17 cellular contexts compared by ENCODE assay signal in genomic region chr19:40742477-40742876, GRCh38. TPM values are rescaled to one million over a fixed set of nuclear protein-coding genes. Genes with fewer than 3 reads are reported as not detected.
DNase-seq lines count a peak whose midpoint lies in the region; ATAC-seq, FAIRE-seq and TF ChIP-seq lines count a peak whose summit lies in the region.
"Had no signal": no experiment of that assay in that cellular context is flagged by ENCODE, and none has a peak within 500 bp of the region (broad histone marks: within the 10 kb centered on the region; RNA-seq: fewer than 3 reads in every experiment).

No MANE protein-coding gene starts in this region.

- intact Hi-C loops in HepG2 (cut with micrococcal nuclease; ENCODE audit: unreplicated experiment) (no loop called here), OCI-LY7 (cut with micrococcal nuclease; ENCODE audit: unreplicated experiment) (no loop called here)

- BruUV-seq in HepG2 (replicated peaks; lab: Mats Ljungman, UMichigan) (no TSS peak), OCI-LY7 (replicated peaks; lab: Mats Ljungman, UMichigan) (no TSS peak)

- no peaks in the 10 kb centered on the region for H3K27me3 ChIP-seq in HepG2 (ENCODE audit: control insufficient read depth in 1 of 2, insufficient read depth in 2 of 2, low read length in 2 of 2)
- no peaks in the 10 kb centered on the region for H3K27me3 ChIP-seq in stomach smooth muscle (ENCODE audit: control insufficient read depth in 1 of 2, insufficient read depth in 2 of 2, low read length in 2 of 2)

- H3K36me3 ChIP-seq in HepG2 (replicated peaks in 1 of 2; ENCODE audit: control insufficient read depth in 1 of 2, insufficient read depth in 2 of 2, low read length in 2 of 2) = peaks cover 1 to 19% of the 10 kb centered on the region in 2 experiments
- H3K36me3 ChIP-seq in stomach smooth muscle (ENCODE audit: control insufficient read depth in 2 of 2, insufficient read depth in 2 of 2, low read length in 2 of 2) = peaks cover 4 to 20% of the 10 kb centered on the region in 2 donors
- H3K36me3 ChIP-seq in OCI-LY7 (ENCODE audit: insufficient read depth, low read length) = peaks cover 10% of the 10 kb centered on the region; the same call in 1 of the 2 replicates

- ATAC-seq in HepG2 (no peak; the same call in 2 of the 3 replicates), GM18868 (IDR thresholded peaks at IDR 0.05; ENCODE audit: unreplicated experiment) (no peak)
- ATAC-seq: CD8-positive, alpha-beta T cell had no signal

- H3K27ac ChIP-seq in RWPE1 = peak overlapping the region; percentile 69
- H3K27ac ChIP-seq in HepG2 (ENCODE audit: extremely low read length, insufficient read depth, low read length) = no peak overlapping the region
- H3K27ac ChIP-seq in stomach smooth muscle (ENCODE audit: low read length) = peak overlapping the region; percentile 37
- no peak overlapping the region for H3K27ac ChIP-seq in OCI-LY7 (ENCODE audit: low read depth, low read length, poor library complexity, severe bottlenecking)

- H3K9ac ChIP-seq in HepG2 (ENCODE audit: insufficient read depth, low read depth, low read length) (no peak overlapping the region), stomach smooth muscle (ENCODE audit: low read length in 2 of 2) (no peak overlapping the region)

- no peak for TF ChIP-seq EP300 in HepG2 (IDR thresholded peaks at IDR 0.05; ENCODE audit: low read depth in 2 of 2, low read length in 2 of 2)
- no peak for TF ChIP-seq EP300 in HepG2 (CRISPR knock-in tag; IDR thresholded peaks at IDR 0.05; ENCODE audit: borderline replicate concordance)

- POLR2A ChIA-PET in RWPE1 (lab: Yijun Ruan, JAX; ENCODE audit: low non-redundant PET) (interaction anchor here (0.9 kb wide), 1 partner anchor 8 kb away, joined by 3 read pairs; the partner anchor contains the start of gene ACTMAP), HepG2 (lab: Yijun Ruan, JAX) (interaction anchor here (0.8 to 2.3 kb wide), 6 partner anchors 8 to 56 kb away, joined by 3 to 8 read pairs (median 4); partner anchors contain the start of genes ACTMAP, COQ8B, EGLN2 and ITPKC), OCI-LY7 (lab: Charles Lee) (no interaction called here)

- FAIRE-seq in HepG2 (lab: Jason Lieb, UNC) = no peak
- FAIRE-seq: H1 had no signal

- no peaks in the 10 kb centered on the region for H3K9me2 ChIP-seq in OCI-LY7 (ENCODE audit: insufficient read depth, low read length)

- H3K4me3 ChIP-seq in HepG2 (replicated peaks in 1 of 3; ENCODE audit: insufficient read depth in 1 of 3, low read depth in 2 of 3, low read length in 3 of 3) (no peak overlapping the region), stomach smooth muscle (ENCODE audit: low read length in 2 of 2) (no peak overlapping the region), OCI-LY7 (ENCODE audit: low read depth, low read length, poor library complexity, severe bottlenecking) (no peak overlapping the region)

- TF ChIP-seq RAD21 in HepG2 (CRISPR knock-in tag; IDR thresholded peaks at IDR 0.05) = no peak

- no peak overlapping the region for H2AFZ ChIP-seq in HepG2 (ENCODE audit: low read length)
- H2AFZ ChIP-seq in OCI-LY7 (ENCODE audit: low read length) = no peak overlapping the region

- H3K79me2 ChIP-seq in HepG2 (ENCODE audit: insufficient read depth, low read length) (no peaks in the 10 kb centered on the region), OCI-LY7 (ENCODE audit: insufficient read depth, low read depth, low read length) (no peaks in the 10 kb centered on the region; the same call in 1 of the 2 replicates)

- H4K20me1 ChIP-seq in HepG2 (ENCODE audit: insufficient read depth, low read length) (no peaks in the 10 kb centered on the region), OCI-LY7 (ENCODE audit: insufficient read depth, low read length) (no peaks in the 10 kb centered on the region)

- no peak for TF ChIP-seq CTCF in RWPE1 (conservative IDR thresholded peaks at IDR 0.05; ENCODE audit: low read depth)
- TF ChIP-seq CTCF in HepG2 (CRISPR knock-in tag; IDR thresholded peaks at IDR 0.05) = no peak
- no peak for TF ChIP-seq CTCF in OCI-LY7 (conservative IDR thresholded peaks at IDR 0.05; ENCODE audit: low read length)

- peaks cover 23% of the 10 kb centered on the region for H3K4me1 ChIP-seq in HepG2 (ENCODE audit: insufficient read depth, low read length)
- peaks cover 15% of the 10 kb centered on the region for H3K4me1 ChIP-seq in stomach smooth muscle (ENCODE audit: control insufficient read depth, insufficient read depth, low read length)
- no peaks in the 10 kb centered on the region for H3K4me1 ChIP-seq in OCI-LY7 (ENCODE audit: insufficient read depth, low read length, poor library complexity, severe bottlenecking)

- no peaks in the 10 kb centered on the region for H3K9me3 ChIP-seq in HepG2 (ENCODE audit: low read length)
- no peaks in the 10 kb centered on the region for H3K9me3 ChIP-seq in stomach smooth muscle (ENCODE audit: control insufficient read depth in 2 of 2, low read length in 2 of 2)
- H3K9me3 ChIP-seq in OCI-LY7 (ENCODE audit: low read length) = no peaks in the 10 kb centered on the region

- DNase-seq in RWPE1 (ENCODE audit: low spot score) = no peak
- DNase-seq in HepG2 (ENCODE audit: low spot score) = no peak
- no peak for DNase-seq in OCI-LY7 (ENCODE audit: low spot score)
- no peak for DNase-seq in stimulated activated CD4-positive, alpha-beta T cell treated with anti-CD3 and anti-CD28 coated beads, Interleukin-4, amount 100 ng/mL, for 24 hours
- DNase-seq: CD8-positive, alpha-beta T cell; Karpas-422; MM.1S; NCI-H1105 treated with DMSO at 0.1 percent for 48 hours; NCI-H187 treated with DMSO at 0.1 percent for 48 hours; NCI-H446; SHP77 had no signal

- in situ Hi-C loops in HepG2 (cut with HindIII; ENCODE audit: extremely low pct_ligation_motif_present, low pct_unique_long_range_greater_than_20kb) = no loop called here

- H3K4me2 ChIP-seq in HepG2 (ENCODE audit: low read depth, low read length) (no peak overlapping the region), OCI-LY7 (ENCODE audit: low read length) (no peak overlapping the region)

- peak; percentile 11 for TF ChIP-seq POLR2A in GM15510 (IDR thresholded peaks at IDR 0.05; ENCODE audit: borderline replicate concordance, extremely low read depth, insufficient read length)
- no peak for TF ChIP-seq POLR2A in HepG2 (IDR thresholded peaks at IDR 0.05; ENCODE audit: insufficient read depth in 1 of 2, low read depth in 2 of 2, low read length in 2 of 2)

- 92% methylated on average over 9 of the region's 17 CpGs for WGBS in HepG2 (ENCODE audit: low lambda C conversion rate)

- CTCF ChIA-PET in RWPE1 (lab: Yijun Ruan, JAX) = interaction anchor here (1.1 kb wide), 1 partner anchor 45 kb away, joined by 7 read pairs; no protein-coding TSS in a partner anchor
- CTCF ChIA-PET in HepG2 (lab: Yijun Ruan, JAX; ENCODE audit: low intra/inter-chr PET ratio, low total read pairs) = no interaction called here
- CTCF ChIA-PET in OCI-LY7 (lab: Charles Lee; ENCODE audit: unreplicated experiment) = no interaction called here

RNA-seq across cellular contexts. Expression of gene ACTMAP, which starts 7.8 kb away (rescaled TPM):
- total RNA-seq in HepG2 (2016; rRNA removed; fragmentation: Illumina TruSeq; extraction: Trizol) (2.2 and 3.9 TPM in 2 replicates), OCI-LY7 (2022) (52.1 and 54.8 TPM in 2 replicates)
- 2.1 and 5.1 TPM in 2 replicates for total RNA-seq in HepG2 (2016; cell fraction: cytosol; rRNA removed; fragmentation: Illumina TruSeq; extraction: Trizol; ENCODE audit: low read depth)
- 2.2 and 3.3 TPM in 2 replicates for total RNA-seq in HepG2 (2016; cell fraction: insoluble cytoplasmic fraction; rRNA removed; fragmentation: Illumina TruSeq; extraction: Trizol)
- total RNA-seq in HepG2 (2016; cell fraction: membrane; rRNA removed; fragmentation: Illumina TruSeq; extraction: Trizol) = 4.4 and 4.8 TPM in 2 replicates
- 3.9 and 4.4 TPM in 2 replicates for total RNA-seq in HepG2 (2016; cell fraction: nucleus; rRNA removed; fragmentation: Illumina TruSeq; extraction: Trizol)
- 7.9 and 11.3 TPM in 2 replicates for polyA plus RNA-seq in HepG2 (2011; rRNA removed)
- 4.7 and 5.7 TPM in 2 replicates for polyA plus RNA-seq in HepG2 (2011; cell fraction: cytosol; rRNA removed)
- polyA plus RNA-seq in HepG2 (2011; cell fraction: nucleus; rRNA removed) = 30.8 and 31.7 TPM in 2 replicates
- 13.1 and 16.5 TPM in 2 replicates for polyA plus RNA-seq in HepG2 (2012)
- polyA plus RNA-seq in HepG2 (2016; cell fraction: cytosol; fragmentation: Illumina TruSeq; extraction: Trizol; ENCODE audit: low read depth) = 4.5 and 4.7 TPM in 2 replicates
- 10.5 and 13.7 TPM in 2 replicates for polyA plus RNA-seq in HepG2 (2016; cell fraction: insoluble cytoplasmic fraction; fragmentation: Illumina TruSeq; extraction: Trizol; ENCODE audit: low read depth)
- polyA plus RNA-seq in HepG2 (2016; cell fraction: membrane; fragmentation: Illumina TruSeq; extraction: Trizol; ENCODE audit: low read depth) = 12.4 and 14.6 TPM in 2 replicates
- 46.1 and 49.5 TPM in 2 replicates for polyA plus RNA-seq in HepG2 (2016; cell fraction: nucleus; fragmentation: Illumina TruSeq; extraction: Trizol; ENCODE audit: insufficient read depth, low read depth)
- polyA minus RNA-seq in HepG2 (2011; rRNA and poly(A)+ RNA removed; ENCODE audit: low replicate concordance) = 11.2 and 11.8 TPM in 2 replicates
- polyA minus RNA-seq in HepG2 (2011; cell fraction: cytosol; rRNA and poly(A)+ RNA removed) = 8.1 and 9.0 TPM in 2 replicates
- polyA minus RNA-seq in HepG2 (2011; cell fraction: nucleus; rRNA and poly(A)+ RNA removed) = 5.2 and 5.3 TPM in 2 replicates
- 3.3 and 5.0 TPM in 2 replicates for total RNA-seq in OCI-LY7 (2014; rRNA removed; shearing (Covaris generic))

RNA-seq across cellular contexts. Expression of gene SNRPA, which starts 8.5 kb away (rescaled TPM):
- total RNA-seq in HepG2 (2016; rRNA removed; fragmentation: Illumina TruSeq; extraction: Trizol) (55.6 and 59.6 TPM in 2 replicates), OCI-LY7 (2022) (214 and 244 TPM in 2 replicates)
- 30.9 and 37.5 TPM in 2 replicates for total RNA-seq in HepG2 (2016; cell fraction: cytosol; rRNA removed; fragmentation: Illumina TruSeq; extraction: Trizol; ENCODE audit: low read depth)
- total RNA-seq in HepG2 (2016; cell fraction: insoluble cytoplasmic fraction; rRNA removed; fragmentation: Illumina TruSeq; extraction: Trizol) = 43.3 and 60.9 TPM in 2 replicates
- 30.2 and 35.2 TPM in 2 replicates for total RNA-seq in HepG2 (2016; cell fraction: membrane; rRNA removed; fragmentation: Illumina TruSeq; extraction: Trizol)
- 40.9 and 42.9 TPM in 2 replicates for total RNA-seq in HepG2 (2016; cell fraction: nucleus; rRNA removed; fragmentation: Illumina TruSeq; extraction: Trizol)
- polyA plus RNA-seq in HepG2 (2011; rRNA removed) = 111 and 162 TPM in 2 replicates
- 36.8 and 67.8 TPM in 2 replicates for polyA plus RNA-seq in HepG2 (2011; cell fraction: cytosol; rRNA removed)
- 112 and 136 TPM in 2 replicates for polyA plus RNA-seq in HepG2 (2011; cell fraction: nucleus; rRNA removed)
- polyA plus RNA-seq in HepG2 (2012) = 55.3 and 58.7 TPM in 2 replicates
- polyA plus RNA-seq in HepG2 (2016; cell fraction: cytosol; fragmentation: Illumina TruSeq; extraction: Trizol; ENCODE audit: low read depth) = 31.4 and 37.9 TPM in 2 replicates
- 87.1 and 104 TPM in 2 replicates for polyA plus RNA-seq in HepG2 (2016; cell fraction: insoluble cytoplasmic fraction; fragmentation: Illumina TruSeq; extraction: Trizol; ENCODE audit: low read depth)
- 41.6 and 53.2 TPM in 2 replicates for polyA plus RNA-seq in HepG2 (2016; cell fraction: membrane; fragmentation: Illumina TruSeq; extraction: Trizol; ENCODE audit: low read depth)
- 106 and 112 TPM in 2 replicates for polyA plus RNA-seq in HepG2 (2016; cell fraction: nucleus; fragmentation: Illumina TruSeq; extraction: Trizol; ENCODE audit: insufficient read depth, low read depth)
- polyA minus RNA-seq in HepG2 (2011; rRNA and poly(A)+ RNA removed; ENCODE audit: low replicate concordance) = 182 and 255 TPM in 2 replicates
- 80.0 and 106 TPM in 2 replicates for polyA minus RNA-seq in HepG2 (2011; cell fraction: cytosol; rRNA and poly(A)+ RNA removed)
- 49.1 and 73.4 TPM in 2 replicates for polyA minus RNA-seq in HepG2 (2011; cell fraction: nucleus; rRNA and poly(A)+ RNA removed)
- total RNA-seq in OCI-LY7 (2014; rRNA removed; shearing (Covaris generic)) = 315 and 328 TPM in 2 replicates

RNA-seq across cellular contexts. Expression of gene ITPKC, which starts 25.6 kb away (rescaled TPM):
- total RNA-seq in HepG2 (2016; rRNA removed; fragmentation: Illumina TruSeq; extraction: Trizol) (11.2 and 11.3 TPM in 2 replicates), OCI-LY7 (2022) (5.2 and 5.5 TPM in 2 replicates)
- total RNA-seq in HepG2 (2016; cell fraction: cytosol; rRNA removed; fragmentation: Illumina TruSeq; extraction: Trizol; ENCODE audit: low read depth) = 2.2 and 2.9 TPM in 2 replicates
- 11.1 and 11.2 TPM in 2 replicates for total RNA-seq in HepG2 (2016; cell fraction: insoluble cytoplasmic fraction; rRNA removed; fragmentation: Illumina TruSeq; extraction: Trizol)
- 6.2 and 7.0 TPM in 2 replicates for total RNA-seq in HepG2 (2016; cell fraction: membrane; rRNA removed; fragmentation: Illumina TruSeq; extraction: Trizol)
- 9.4 and 10.1 TPM in 2 replicates for total RNA-seq in HepG2 (2016; cell fraction: nucleus; rRNA removed; fragmentation: Illumina TruSeq; extraction: Trizol)
- polyA plus RNA-seq in HepG2 (2011; rRNA removed) = 6.9 and 12.4 TPM in 2 replicates
- polyA plus RNA-seq in HepG2 (2011; cell fraction: cytosol; rRNA removed) = 7.5 and 8.3 TPM in 2 replicates
- 10.9 and 11.5 TPM in 2 replicates for polyA plus RNA-seq in HepG2 (2011; cell fraction: nucleus; rRNA removed)
- polyA plus RNA-seq in HepG2 (2012) = 5.5 and 8.9 TPM in 2 replicates
- 1.6 and 1.9 TPM in 2 replicates for polyA plus RNA-seq in HepG2 (2016; cell fraction: cytosol; fragmentation: Illumina TruSeq; extraction: Trizol; ENCODE audit: low read depth)
- 9.6 and 11.1 TPM in 2 replicates for polyA plus RNA-seq in HepG2 (2016; cell fraction: insoluble cytoplasmic fraction; fragmentation: Illumina TruSeq; extraction: Trizol; ENCODE audit: low read depth)
- 4.0 and 4.4 TPM in 2 replicates for polyA plus RNA-seq in HepG2 (2016; cell fraction: membrane; fragmentation: Illumina TruSeq; extraction: Trizol; ENCODE audit: low read depth)
- 16.8 and 17.2 TPM in 2 replicates for polyA plus RNA-seq in HepG2 (2016; cell fraction: nucleus; fragmentation: Illumina TruSeq; extraction: Trizol; ENCODE audit: insufficient read depth, low read depth)
- polyA minus RNA-seq in HepG2 (2011; rRNA and poly(A)+ RNA removed; ENCODE audit: low replicate concordance) = 7.6 and 22.0 TPM in 2 replicates
- polyA minus RNA-seq in HepG2 (2011; cell fraction: cytosol; rRNA and poly(A)+ RNA removed) = 4.2 and 6.6 TPM in 2 replicates
- polyA minus RNA-seq in HepG2 (2011; cell fraction: nucleus; rRNA and poly(A)+ RNA removed) = 5.5 and 7.5 TPM in 2 replicates
- total RNA-seq in OCI-LY7 (2014; rRNA removed; shearing (Covaris generic)) = 4.0 and 6.5 TPM in 2 replicates

RNA-seq across cellular contexts. Expression of gene COQ8B, which starts 25.8 kb away (rescaled TPM):
- total RNA-seq in HepG2 (2016; rRNA removed; fragmentation: Illumina TruSeq; extraction: Trizol) = 10.3 and 17.2 TPM in 2 replicates
- total RNA-seq in HepG2 (2016; cell fraction: cytosol; rRNA removed; fragmentation: Illumina TruSeq; extraction: Trizol; ENCODE audit: low read depth) = 11.6 and 12.3 TPM in 2 replicates
- 8.6 and 17.5 TPM in 2 replicates for total RNA-seq in HepG2 (2016; cell fraction: insoluble cytoplasmic fraction; rRNA removed; fragmentation: Illumina TruSeq; extraction: Trizol)
- 16.6 and 19.5 TPM in 2 replicates for total RNA-seq in HepG2 (2016; cell fraction: membrane; rRNA removed; fragmentation: Illumina TruSeq; extraction: Trizol)
- 13.3 and 18.3 TPM in 2 replicates for total RNA-seq in HepG2 (2016; cell fraction: nucleus; rRNA removed; fragmentation: Illumina TruSeq; extraction: Trizol)
- polyA plus RNA-seq in HepG2 (2011; rRNA removed) = 12.3 and 14.7 TPM in 2 replicates
- 9.9 and 15.6 TPM in 2 replicates for polyA plus RNA-seq in HepG2 (2011; cell fraction: cytosol; rRNA removed)
- polyA plus RNA-seq in HepG2 (2011; cell fraction: nucleus; rRNA removed) = 54.2 and 65.2 TPM in 2 replicates
- polyA plus RNA-seq in HepG2 (2012) = 8.7 and 13.0 TPM in 2 replicates
- polyA plus RNA-seq in HepG2 (2016; cell fraction: cytosol; fragmentation: Illumina TruSeq; extraction: Trizol; ENCODE audit: low read depth) = 5.6 and 6.3 TPM in 2 replicates
- polyA plus RNA-seq in HepG2 (2016; cell fraction: insoluble cytoplasmic fraction; fragmentation: Illumina TruSeq; extraction: Trizol; ENCODE audit: low read depth) = 7.8 and 9.6 TPM in 2 replicates
- polyA plus RNA-seq in HepG2 (2016; cell fraction: membrane; fragmentation: Illumina TruSeq; extraction: Trizol; ENCODE audit: low read depth) = 8.1 and 8.4 TPM in 2 replicates
- polyA plus RNA-seq in HepG2 (2016; cell fraction: nucleus; fragmentation: Illumina TruSeq; extraction: Trizol; ENCODE audit: insufficient read depth, low read depth) = 21.5 and 25.0 TPM in 2 replicates
- 22.0 and 30.0 TPM in 2 replicates for polyA minus RNA-seq in HepG2 (2011; rRNA and poly(A)+ RNA removed; ENCODE audit: low replicate concordance)
- polyA minus RNA-seq in HepG2 (2011; cell fraction: cytosol; rRNA and poly(A)+ RNA removed) = 7.7 and 9.0 TPM in 2 replicates
- polyA minus RNA-seq in HepG2 (2011; cell fraction: nucleus; rRNA and poly(A)+ RNA removed) = 19.1 and 21.8 TPM in 2 replicates
- total RNA-seq in OCI-LY7 (2014; rRNA removed; shearing (Covaris generic)) = 34.9 and 39.3 TPM in 2 replicates
- 32.5 and 34.6 TPM in 2 replicates for total RNA-seq in OCI-LY7 (2022)

RNA-seq across cellular contexts. Expression of gene MIA, which starts 32.8 kb away (rescaled TPM):
- total RNA-seq in HepG2 (2016; rRNA removed; fragmentation: Illumina TruSeq; extraction: Trizol) (not detected in 2 replicates), OCI-LY7 (2022) (not detected in 2 replicates)
- not detected in 2 replicates for total RNA-seq in HepG2 (2016; cell fraction: cytosol; rRNA removed; fragmentation: Illumina TruSeq; extraction: Trizol; ENCODE audit: low read depth)
- not detected in 2 replicates for total RNA-seq in HepG2 (2016; cell fraction: insoluble cytoplasmic fraction; rRNA removed; fragmentation: Illumina TruSeq; extraction: Trizol)
- not detected in 2 replicates for total RNA-seq in HepG2 (2016; cell fraction: membrane; rRNA removed; fragmentation: Illumina TruSeq; extraction: Trizol)
- not detected in 2 replicates for total RNA-seq in HepG2 (2016; cell fraction: nucleus; rRNA removed; fragmentation: Illumina TruSeq; extraction: Trizol)
- polyA plus RNA-seq in HepG2 (2011; rRNA removed) = 0.61 and 2.5 TPM in 2 replicates
- 0.25 TPM in 1 of 2 replicates, not detected in the other for polyA plus RNA-seq in HepG2 (2011; cell fraction: cytosol; rRNA removed)
- 1.1 and 5.8 TPM in 2 replicates for polyA plus RNA-seq in HepG2 (2011; cell fraction: nucleus; rRNA removed)
- 1.5 and 1.6 TPM in 2 replicates for polyA plus RNA-seq in HepG2 (2012)
- not detected in 2 replicates for polyA plus RNA-seq in HepG2 (2016; cell fraction: cytosol; fragmentation: Illumina TruSeq; extraction: Trizol; ENCODE audit: low read depth)
- not detected in 2 replicates for polyA plus RNA-seq in HepG2 (2016; cell fraction: insoluble cytoplasmic fraction; fragmentation: Illumina TruSeq; extraction: Trizol; ENCODE audit: low read depth)
- not detected in 2 replicates for polyA plus RNA-seq in HepG2 (2016; cell fraction: membrane; fragmentation: Illumina TruSeq; extraction: Trizol; ENCODE audit: low read depth)
- polyA plus RNA-seq in HepG2 (2016; cell fraction: nucleus; fragmentation: Illumina TruSeq; extraction: Trizol; ENCODE audit: insufficient read depth, low read depth) = not detected in 2 replicates
- 1.6 TPM in 1 of 2 replicates, not detected in the other for polyA minus RNA-seq in HepG2 (2011; rRNA and poly(A)+ RNA removed; ENCODE audit: low replicate concordance)
- polyA minus RNA-seq in HepG2 (2011; cell fraction: cytosol; rRNA and poly(A)+ RNA removed) = not detected in 2 replicates
- polyA minus RNA-seq in HepG2 (2011; cell fraction: nucleus; rRNA and poly(A)+ RNA removed) = 1.7 and 4.5 TPM in 2 replicates
- total RNA-seq in OCI-LY7 (2014; rRNA removed; shearing (Covaris generic)) = not detected in 2 replicates
- total RNA-seq: CD8-positive, alpha-beta T cell; Daoy; H1 had no signal
- polyA plus RNA-seq: BJ, H1 had no signal

Comparison
In these comparisons a context has a peak if more than half of its experiments do, and no peak if none do; other contexts are left out.
1. H3K27ac ChIP-seq: peak in RWPE1 (single experiment) and stomach smooth muscle (single experiment); none in HepG2 (single experiment) and OCI-LY7 (single experiment).